Comparison of ENCODE assay signal across 1 cellular context in genomic region chr7:130921391-130922180, GRCh38.
TF ChIP-seq lines count a peak whose summit lies in the region.

No MANE protein-coding gene starts in this region.

TF ChIP-seq in IMR-90, 13 proteins besides CTCF, POLR2A, EP300 and RAD21 (continued from another document):
- TF ChIP-seq CEBPB (IDR thresholded peaks at IDR 0.05; ENCODE audit: low read depth, low read length): no peak
